ENCODE assay signal across 14 cellular contexts in genomic region chr18:3653859-3654441, GRCh38.
DNase-seq lines count a peak whose midpoint lies in the region; ATAC-seq, FAIRE-seq and TF ChIP-seq lines count a peak whose summit lies in the region.
"Had no signal": no experiment of that assay in that cellular context is flagged by ENCODE, and none has a peak within 500 bp of the region (broad histone marks: within the 10 kb centered on the region; RNA-seq: fewer than 3 reads in every experiment).

No MANE protein-coding gene starts in this region.

- no peak overlapping the region for H3T11ph ChIP-seq in H9 (ENCODE audit: low read length)

- no peaks in the 10 kb centered on the region for H3K23me2 ChIP-seq in H9 (ENCODE audit: insufficient read length, low read depth, low read length, poor library complexity, severe bottlenecking)

- H3K79me2 ChIP-seq in H9 (ENCODE audit: insufficient read depth, low read length) (no peaks in the 10 kb centered on the region), K562 (ENCODE audit: control insufficient read depth, insufficient read depth, low read length) (peaks cover 29% of the 10 kb centered on the region)

- H3K4me2 ChIP-seq in H9 (ENCODE audit: insufficient read depth, insufficient read length, low read length), result no peak overlapping the region
- peak overlapping the region; percentile 100 for H3K4me2 ChIP-seq in K562 (ENCODE audit: insufficient read depth, low read length)
- H3K4me2 ChIP-seq in neuronal stem cell (ENCODE audit: insufficient read depth, low read length, poor library complexity, severe bottlenecking), result no peak overlapping the region

- H2BK15ac ChIP-seq in H9 (ENCODE audit: low read depth, low read length) (no peak overlapping the region), neuronal stem cell (ENCODE audit: low read length) (peak overlapping the region; percentile 2)

- POLR2A ChIA-PET in K562 (lab: Yijun Ruan, JAX), result interaction anchor here (0.6 to 6.3 kb wide), 25 partner anchors 8 to 636 kb away, joined by 3 to 80 read pairs (median 4); no protein-coding TSS in a partner anchor

- H3K36me3 Mint-ChIP-seq in H9 (ENCODE audit: insufficient read depth in 1 of 3, low read depth in 3 of 3), result peaks cover 0 to 4% (median 0%) of the 10 kb centered on the region in 3 experiments; a peak in 1 of 7 replicates

- no peaks in the 10 kb centered on the region; the same call in 1 of the 2 replicates for H3K27me3 Mint-ChIP-seq in H9 (ENCODE audit: low read depth)

- peak; percentile 62 for ATAC-seq in K562
- no peak for ATAC-seq in HG03025 (IDR thresholded peaks at IDR 0.05; ENCODE audit: low FRiP score, unreplicated experiment)
- ATAC-seq: activated CD4-positive, CD25-positive, alpha-beta regulatory T cell treated with anti-CD3 and anti-CD28 coated beads, Interleukin-2, amount 50 U/mL, for 24 hours; activated T-cell treated with anti-CD3 and anti-CD28 coated beads, Interleukin-2, amount 50 U/mL, for 72 hours; Right ventricle myocardium inferior had no signal

- peak overlapping the region; percentile 43 for H3K4me3 ChIP-seq in K562
- no peak overlapping the region for H3K4me3 ChIP-seq in neuronal stem cell (ENCODE audit: low read length in 2 of 2)
- H3K4me3 ChIP-seq: left lung, skin epidermis had no signal

- H2BK20ac ChIP-seq in H9 (ENCODE audit: low read depth, low read length, poor library complexity, severe bottlenecking), result no peak overlapping the region

- WGBS in H9 (ENCODE audit: extremely low coverage, insufficient read length, low lambda C conversion rate), result no CpG with 5 or more reads among the region's 12 CpGs
- WGBS in K562 (ENCODE audit: insufficient coverage, low coverage, missing lambda C conversion rate), result 5% methylated on average over 12 of the region's 12 CpGs
- no CpG with 5 or more reads among the region's 12 CpGs for WGBS in neuronal stem cell (ENCODE audit: extremely low coverage in 2 of 2, insufficient read length in 2 of 2, insufficient replicate concordance in 1 of 2), 2 donors

- no peak overlapping the region for H3K4me3 Mint-ChIP-seq in H9

- no peak overlapping the region for H2BK12ac ChIP-seq in H9 (ENCODE audit: insufficient read length, low read depth, low read length)
- no peak overlapping the region for H2BK12ac ChIP-seq in neuronal stem cell (ENCODE audit: low read length)

- intact Hi-C loops in K562 (cut with micrococcal nuclease), result loop anchor here (1.0 to 2.0 kb wide), 5 partner anchors 7 to 59 kb away; no protein-coding TSS in a partner anchor

- H3K36me3 ChIP-seq in K562 (ENCODE audit: control insufficient read depth, insufficient read depth, low read length), result no peaks in the 10 kb centered on the region; the same call in 2 of the 3 replicates
- H3K36me3 ChIP-seq in neuronal stem cell (replicated peaks in 1 of 2; ENCODE audit: control insufficient read depth in 2 of 2, insufficient read depth in 2 of 2, low read length in 2 of 2), result no peaks in the 10 kb centered on the region
- H3K36me3 ChIP-seq: left lung had no signal

- peaks cover 33 to 35% of the 10 kb centered on the region in 2 experiments for H3K4me1 Mint-ChIP-seq in H9

- H4K8ac ChIP-seq in H9 (replicated peaks; ENCODE audit: insufficient read length, low read depth, low read length) (no peak overlapping the region), neuronal stem cell (ENCODE audit: low read depth, low read length) (no peak overlapping the region)

- no peaks in the 10 kb centered on the region for H3K9me3 Mint-ChIP-seq in H9
- H3K9me3 Mint-ChIP-seq: activated T-cell treated with anti-CD3 and anti-CD28 coated beads, Interleukin-2, amount 50 U/mL, for 72 hours had no signal

- H4K5ac ChIP-seq in H9 (ENCODE audit: insufficient read length, low read depth, low read length), result no peak overlapping the region

- no peak for DNase-seq in H9
- DNase-seq in RPMI7951 (ENCODE audit: low read depth), result peak; percentile 46
- peak; percentile 40 to 73 (median 52) for DNase-seq in K562 (ENCODE audit: extremely low read depth in 1 of 4, low spot score in 3 of 4)
- no peak for DNase-seq in neuronal stem cell (ENCODE audit: low spot score)
- DNase-seq in GM12892 (ENCODE audit: insufficient read length), result no peak
- no peak for DNase-seq in NCI-H2196 treated with DMSO at 0.1 percent for 48 hours (lab: John Stamatoyannopoulos, UW; ENCODE audit: unreplicated experiment)
- DNase-seq: activated T-cell treated with anti-CD3 and anti-CD28 coated beads, Interleukin-2, amount 50 U/mL, for 72 hours; left lung; NCI-H1436 treated with DMSO at 0.1 percent for 48 hours; NCI-H524 had no signal

- peaks cover 8% of the 10 kb centered on the region; the same call in 1 of the 2 replicates for H3K4me1 ChIP-seq in H9 (ENCODE audit: insufficient read depth, low read length)
- peaks cover 58 to 70% of the 10 kb centered on the region in 2 experiments for H3K4me1 ChIP-seq in K562 (replicated peaks in 1 of 2; ENCODE audit: control insufficient read depth in 2 of 2, insufficient read depth in 2 of 2, low read length in 2 of 2)
- peaks cover 5 to 29% of the 10 kb centered on the region in 2 donors for H3K4me1 ChIP-seq in neuronal stem cell (ENCODE audit: control insufficient read depth in 2 of 2, insufficient read depth in 1 of 2, low read depth in 1 of 2, low read length in 2 of 2)

- no peak overlapping the region for H3K14ac ChIP-seq in H9 (ENCODE audit: insufficient read depth, low read length)
- H3K14ac ChIP-seq in neuronal stem cell (ENCODE audit: low read length), result no peak overlapping the region

- no peak for TF ChIP-seq POLR2A in K562 (conservative IDR thresholded peaks at IDR 0.05)
- no peak for TF ChIP-seq POLR2A in GM12892 (IDR thresholded peaks at IDR 0.05; ENCODE audit: low read depth, low read length)

- H3K9me1 ChIP-seq in K562 (ENCODE audit: control insufficient read depth, insufficient read depth, low read length), result no peaks in the 10 kb centered on the region

- no peak for TF ChIP-seq RAD21 in K562 (CRISPR knock-in tag; conservative IDR thresholded peaks at IDR 0.05 in 1 of 2, IDR thresholded peaks at IDR 0.05 in 1 of 2)

- no peak overlapping the region for H3K56ac ChIP-seq in H9 (ENCODE audit: insufficient read length, low read depth, low read length)

- in situ Hi-C loops in K562 (cut with MboI), result no loop called here

- no peak overlapping the region for H2AK5ac ChIP-seq in H9 (ENCODE audit: insufficient read length, low read length)
- no peak overlapping the region for H2AK5ac ChIP-seq in neuronal stem cell (ENCODE audit: low read depth, low read length)

- TF ChIP-seq CTCF in H9 (conservative IDR thresholded peaks at IDR 0.05) (no peak), K562 (IDR thresholded peaks at IDR 0.05 in 2 of 3, conservative IDR thresholded peaks at IDR 0.05 in 1 of 3; ENCODE audit: insufficient read depth in 2 of 3, low read depth in 1 of 3, low read length in 3 of 3) (no peak)

- H2BK5ac ChIP-seq in H9 (ENCODE audit: insufficient read length, low read length) (no peak overlapping the region), neuronal stem cell (ENCODE audit: low read length) (no peak overlapping the region)

- H3K9ac ChIP-seq in H9 (ENCODE audit: extremely low read depth, insufficient read length, low read length), result no peak overlapping the region
- peak overlapping the region; percentile 84 to 87; a peak in 3 of 4 replicates for H3K9ac ChIP-seq in K562 (ENCODE audit: insufficient read depth in 1 of 2, low read depth in 2 of 2, low read length in 2 of 2)
- peak overlapping the region; percentile 45 for H3K9ac ChIP-seq in neuronal stem cell (ENCODE audit: low read depth, low read length, poor library complexity)

- TF ChIP-seq EP300 in K562 (IDR thresholded peaks at IDR 0.05; ENCODE audit: low read length), result no peak; the same call in 1 of the 2 replicates

- H3K27me3 ChIP-seq in H9 (ENCODE audit: insufficient read depth, low read length) (no peaks in the 10 kb centered on the region), K562 (ENCODE audit: control insufficient read depth in 2 of 2, insufficient read depth in 2 of 2, low read length in 2 of 2) (no peaks in the 10 kb centered on the region; a peak in 1 of 5 replicates), neuronal stem cell (ENCODE audit: control insufficient read depth in 3 of 3, insufficient read depth in 3 of 3, low read depth in 1 of 3, low read length in 3 of 3) (no peaks in the 10 kb centered on the region)
- H3K27me3 ChIP-seq: left lung had no signal

- H2AFZ ChIP-seq in H9 (ENCODE audit: low read length) (no peak overlapping the region), K562 (ENCODE audit: low read depth, low read length) (peak overlapping the region; percentile 87), neuronal stem cell (ENCODE audit: low read length) (peak overlapping the region; percentile 41)

- H3K27ac Mint-ChIP-seq in H9, result peak overlapping the region in 2 of 3 experiments; percentile 29 to 36; a peak in 1 of 7 replicates

- H3K27ac ChIP-seq in H9 (ENCODE audit: insufficient read length, low read depth, low read length) (no peak overlapping the region), K562 (ENCODE audit: extremely low read depth, low read depth, low read length) (peak overlapping the region; percentile 83), neuronal stem cell (replicated peaks; ENCODE audit: low read length) (no peak overlapping the region)

- no peaks in the 10 kb centered on the region for H3K79me1 ChIP-seq in H9 (ENCODE audit: insufficient read depth, low read depth, low read length, poor library complexity, severe bottlenecking)
- H3K79me1 ChIP-seq in neuronal stem cell (ENCODE audit: low read depth, low read length), result no peaks in the 10 kb centered on the region

- no peaks in the 10 kb centered on the region for H4K20me1 ChIP-seq in H9 (ENCODE audit: control insufficient read depth, insufficient read depth, insufficient read length)
- H4K20me1 ChIP-seq in K562 (replicated peaks; ENCODE audit: control insufficient read depth, insufficient read depth, low read length), result no peaks in the 10 kb centered on the region

- H3K18ac ChIP-seq in H9 (ENCODE audit: insufficient read length, low read depth, low read length) (no peak overlapping the region), neuronal stem cell (ENCODE audit: low read length) (peak overlapping the region; percentile 62)

- H3K23ac ChIP-seq in H9 (ENCODE audit: insufficient read length, low read depth, low read length), result no peak overlapping the region
- H3K23ac ChIP-seq in neuronal stem cell (ENCODE audit: low read depth, low read length, poor library complexity), result no peak overlapping the region

- no peaks in the 10 kb centered on the region for H3K9me3 ChIP-seq in H9 (ENCODE audit: control insufficient read depth, low read depth, low read length)
- no peaks in the 10 kb centered on the region; the same call in 1 of the 2 replicates for H3K9me3 ChIP-seq in K562 (replicated peaks; ENCODE audit: control insufficient read depth, insufficient read depth, low read depth, low read length)
- H3K9me3 ChIP-seq in neuronal stem cell (replicated peaks in 1 of 2; ENCODE audit: control insufficient read depth in 2 of 2, insufficient read depth in 1 of 2, low read depth in 1 of 2, low read length in 2 of 2), result no peaks in the 10 kb centered on the region
- H3K9me3 ChIP-seq: left lung had no signal

- no peak overlapping the region for H4K91ac ChIP-seq in H9 (ENCODE audit: insufficient read length, low read depth, low read length)
- no peak overlapping the region for H4K91ac ChIP-seq in neuronal stem cell (ENCODE audit: low read depth, low read length, poor library complexity)

- H3K4ac ChIP-seq in H9 (ENCODE audit: low read depth, low read length), result no peak overlapping the region
- no peak overlapping the region for H3K4ac ChIP-seq in neuronal stem cell (ENCODE audit: low read length)

- H2BK120ac ChIP-seq in H9 (ENCODE audit: low read depth, low read length, poor library complexity, severe bottlenecking) (no peak overlapping the region), neuronal stem cell (ENCODE audit: low read depth, low read length) (no peak overlapping the region)

- FAIRE-seq in K562 (lab: Jason Lieb, UNC), result peak; percentile 19
- FAIRE-seq in GM12892 (lab: Jason Lieb, UNC), result no peak

- CTCF ChIA-PET in K562 (lab: Yijun Ruan, JAX; ENCODE audit: low intra/inter-chr PET ratio), result interaction anchor here (0.5 to 1.0 kb wide), 2 partner anchors 12 to 51 kb away, joined by 3 to 5 read pairs; no protein-coding TSS in a partner anchor

- BruUV-seq in K562 (replicated peaks; lab: Mats Ljungman, UMichigan), result no TSS peak

Comparison
In these comparisons a context has a peak if more than half of its experiments do, and no peak if none do; other contexts are left out.
1. DNase-seq: peak in RPMI7951 (single experiment) and K562 (4 of 4); none in H9 (single experiment), neuronal stem cell (single experiment), GM12892 (single experiment) and NCI-H2196 treated with DMSO at 0.1 percent for 48 hours (single experiment).